15 cellular contexts compared by ENCODE assay signal in the genomic region with DNA sequence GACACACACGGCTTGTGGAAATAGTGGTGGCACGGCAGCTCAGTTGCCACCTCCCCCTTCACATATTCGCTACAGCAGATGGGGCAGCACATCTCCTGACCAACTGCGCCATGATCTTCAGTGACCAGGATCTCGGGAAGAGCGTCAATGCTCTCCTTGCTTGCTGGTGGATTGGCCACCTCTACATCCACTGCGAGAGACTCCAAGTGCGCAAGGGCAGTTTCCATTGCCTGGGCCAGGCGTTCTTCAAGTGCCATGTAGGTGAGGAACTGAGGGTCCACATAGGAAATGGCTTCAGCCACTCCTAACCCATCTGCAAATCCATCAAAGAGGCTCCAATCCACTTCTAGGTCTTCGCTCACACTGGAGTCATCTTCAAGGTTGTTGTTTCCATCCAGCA. TPM values are rescaled to one million over a fixed set of nuclear protein-coding genes. Genes with fewer than 3 reads are reported as not detected.
DNase-seq lines count a peak whose midpoint lies in the region; ATAC-seq, FAIRE-seq and TF ChIP-seq lines count a peak whose summit lies in the region.
"Had no signal": no experiment of that assay in that cellular context is flagged by ENCODE, and none has a peak within 500 bp of the region (broad histone marks: within the 10 kb centered on the region; RNA-seq: fewer than 3 reads in every experiment).

No MANE protein-coding gene starts in this region.

- H3K23ac ChIP-seq in H9 (ENCODE audit: insufficient read length, low read depth, low read length) = no peak overlapping the region

- H4K20me1 ChIP-seq in H9 (ENCODE audit: control insufficient read depth, insufficient read depth, insufficient read length) = no peaks in the 10 kb centered on the region
- H4K20me1 ChIP-seq in neural cell (ENCODE audit: insufficient read depth) = no peaks in the 10 kb centered on the region

- H3K79me1 ChIP-seq in H9 (ENCODE audit: insufficient read depth, low read depth, low read length, poor library complexity, severe bottlenecking) = no peaks in the 10 kb centered on the region

- H3K27me3 Mint-ChIP-seq in H9 (ENCODE audit: low read depth) (peaks cover 1% of the 10 kb centered on the region; the same call in 1 of the 2 replicates), brain (peaks cover 10% of the 10 kb centered on the region)

- no peak for TF ChIP-seq RAD21 in neural cell (conservative IDR thresholded peaks at IDR 0.05)

- no peak for FAIRE-seq in kidney (lab: Jason Lieb, UNC)

- intact Hi-C loops in kidney (cut with DNase I) = no loop called here

- no peaks in the 10 kb centered on the region for H3K23me2 ChIP-seq in H9 (ENCODE audit: insufficient read length, low read depth, low read length, poor library complexity, severe bottlenecking)

- H3K4me1 Mint-ChIP-seq in H9 = peaks cover 16 to 30% of the 10 kb centered on the region in 2 experiments
- H3K4me1 Mint-ChIP-seq in brain = peaks cover 86% of the 10 kb centered on the region

- no peak overlapping the region for H4K5ac ChIP-seq in H9 (ENCODE audit: insufficient read length, low read depth, low read length)

- no peak for ATAC-seq in GM19035 (IDR thresholded peaks at IDR 0.05; ENCODE audit: unreplicated experiment)
- ATAC-seq: A549 had no signal

- H3K9ac ChIP-seq in H9 (ENCODE audit: extremely low read depth, insufficient read length, low read length) (no peak overlapping the region), neural cell (ENCODE audit: low read length) (no peak overlapping the region), kidney (ENCODE audit: low read length in 2 of 2) (no peak overlapping the region)

- no peak overlapping the region for H3K4ac ChIP-seq in H9 (ENCODE audit: low read depth, low read length)

- no peaks in the 10 kb centered on the region for H3K36me3 ChIP-seq in neural cell (ENCODE audit: insufficient read depth, low read length)
- H3K36me3 ChIP-seq in kidney (ENCODE audit: control insufficient read depth in 1 of 2, insufficient read depth in 2 of 2, low read length in 2 of 2) = no peaks in the 10 kb centered on the region

- H2BK12ac ChIP-seq in H9 (ENCODE audit: insufficient read length, low read depth, low read length) = no peak overlapping the region

- no peak overlapping the region for H3T11ph ChIP-seq in H9 (ENCODE audit: low read length)

- H2BK5ac ChIP-seq in H9 (ENCODE audit: insufficient read length, low read length) = no peak overlapping the region

- no peak overlapping the region for H4K91ac ChIP-seq in H9 (ENCODE audit: insufficient read length, low read depth, low read length)

- H2BK120ac ChIP-seq in H9 (ENCODE audit: low read depth, low read length, poor library complexity, severe bottlenecking) = no peak overlapping the region

- H3K4me2 ChIP-seq in H9 (ENCODE audit: insufficient read depth, insufficient read length, low read length) = no peak overlapping the region
- no peak overlapping the region for H3K4me2 ChIP-seq in neural cell (ENCODE audit: low read length)
- H3K4me2 ChIP-seq: A549 had no signal

- H3K4me3 ChIP-seq in neural cell (ENCODE audit: low read length) = peak overlapping the region; percentile 50
- no peak overlapping the region for H3K4me3 ChIP-seq in kidney (ENCODE audit: low read length in 2 of 2)
- H3K4me3 ChIP-seq: A549 had no signal

- WGBS in H9 (ENCODE audit: extremely low coverage, insufficient read length, low lambda C conversion rate) = no CpG with 5 or more reads among the region's 10 CpGs

- no peak overlapping the region for H3K18ac ChIP-seq in H9 (ENCODE audit: insufficient read length, low read depth, low read length)

- H3K56ac ChIP-seq in H9 (ENCODE audit: insufficient read length, low read depth, low read length) = no peak overlapping the region

- H2AK5ac ChIP-seq in H9 (ENCODE audit: insufficient read length, low read length) = no peak overlapping the region

- no peaks in the 10 kb centered on the region for H3K9me3 ChIP-seq in H9 (ENCODE audit: control insufficient read depth, low read depth, low read length)
- H3K9me3 ChIP-seq in neural cell (ENCODE audit: low read length) = no peaks in the 10 kb centered on the region
- no peaks in the 10 kb centered on the region for H3K9me3 ChIP-seq in kidney (ENCODE audit: control insufficient read depth in 1 of 2, low read length in 2 of 2)
- H3K9me3 ChIP-seq: A549, Caco-2 had no signal

- no peak overlapping the region for H3K4me3 Mint-ChIP-seq in H9
- peak overlapping the region; percentile 35 to 85 (median 74) for H3K4me3 Mint-ChIP-seq in brain
- H3K4me3 Mint-ChIP-seq: CD14-positive monocyte; CD8-positive, alpha-beta memory T cell; HFFc6 had no signal

- H3K79me2 ChIP-seq in H9 (ENCODE audit: insufficient read depth, low read length) = no peaks in the 10 kb centered on the region
- H3K79me2 ChIP-seq in neural cell (replicated peaks; ENCODE audit: insufficient read depth, low read length) = peaks cover 24% of the 10 kb centered on the region

- H3K27me3 ChIP-seq in H9 (ENCODE audit: insufficient read depth, low read length) (no peaks in the 10 kb centered on the region), neural cell (ENCODE audit: insufficient read depth, low read depth, low read length) (no peaks in the 10 kb centered on the region)

- H3K9me2 ChIP-seq in neural cell (ENCODE audit: insufficient read depth, low read length) = no peaks in the 10 kb centered on the region

- no peak for TF ChIP-seq EP300 in neural cell (conservative IDR thresholded peaks at IDR 0.05; ENCODE audit: poor library complexity, severe bottlenecking)

- DNase-seq in H9 (peak; percentile 8), ureter (ENCODE audit: low spot score) (peak; percentile 13), kidney (no peak)
- DNase-seq: Caco-2; CD8-positive, alpha-beta memory T cell; DND-41; GDM1; HCEC 1CT; HFFc6 had no signal

- peaks cover 28 to 43% (median 29%) of the 10 kb centered on the region in 3 experiments for H3K36me3 Mint-ChIP-seq in H9 (ENCODE audit: insufficient read depth in 1 of 3, low read depth in 3 of 3)
- peaks cover 43% of the 10 kb centered on the region for H3K36me3 Mint-ChIP-seq in brain

- H3K4me1 ChIP-seq in H9 (ENCODE audit: insufficient read depth, low read length) = no peaks in the 10 kb centered on the region
- peaks cover 0 to 4% of the 10 kb centered on the region in 2 donors for H3K4me1 ChIP-seq in kidney (ENCODE audit: control insufficient read depth in 1 of 2, insufficient read depth in 1 of 2, low read depth in 1 of 2, low read length in 2 of 2)
- H3K4me1 ChIP-seq: Caco-2 had no signal

- H3K27ac Mint-ChIP-seq in H9 (no peak overlapping the region), brain (peak overlapping the region in 1 of 5 experiments; percentile 95)
- H3K27ac Mint-ChIP-seq: HFFc6 had no signal

- TF ChIP-seq CTCF in H9 (conservative IDR thresholded peaks at IDR 0.05) (no peak), brain (conservative IDR thresholded peaks at IDR 0.05) (no peak), neural cell (IDR thresholded peaks at IDR 0.05; ENCODE audit: poor library complexity, severe bottlenecking) (no peak), kidney (IDR thresholded peaks at IDR 0.05; ENCODE audit: borderline replicate concordance, extremely low read depth, insufficient read depth) (no peak)

- H3K14ac ChIP-seq in H9 (ENCODE audit: insufficient read depth, low read length) = no peak overlapping the region

- H4K8ac ChIP-seq in H9 (replicated peaks; ENCODE audit: insufficient read length, low read depth, low read length) = no peak overlapping the region

- H2BK20ac ChIP-seq in H9 (ENCODE audit: low read depth, low read length, poor library complexity, severe bottlenecking) = no peak overlapping the region

- no peak overlapping the region for H2BK15ac ChIP-seq in H9 (ENCODE audit: low read depth, low read length)

- H3K27ac ChIP-seq in H9 (ENCODE audit: insufficient read length, low read depth, low read length) = no peak overlapping the region
- no peak overlapping the region for H3K27ac ChIP-seq in neural cell (ENCODE audit: low read length)
- no peak overlapping the region for H3K27ac ChIP-seq in kidney (ENCODE audit: low read depth in 2 of 2, low read length in 2 of 2)
- H3K27ac ChIP-seq: A549, HL-60 had no signal

- H3K9me3 Mint-ChIP-seq in H9 = peaks cover 70 to 72% of the 10 kb centered on the region in 2 experiments
- peaks cover 0 to 14% (median 0%) of the 10 kb centered on the region in 5 experiments for H3K9me3 Mint-ChIP-seq in brain
- H3K9me3 Mint-ChIP-seq: CD8-positive, alpha-beta memory T cell; HFFc6 had no signal

- no peaks in the 10 kb centered on the region for H3F3A ChIP-seq in neural cell (ENCODE audit: insufficient read depth, low read length, poor library complexity, severe bottlenecking)

- no peak overlapping the region for H2AFZ ChIP-seq in H9 (ENCODE audit: low read length)
- H2AFZ ChIP-seq in neural cell (ENCODE audit: low read depth, low read length) = no peak overlapping the region

TF ChIP-seq in neural cell, 6 proteins besides CTCF, POLR2A, EP300 and RAD21 (continues in another document):
- TF ChIP-seq TAF1 (IDR thresholded peaks at IDR 0.05; ENCODE audit: low read depth) = no peak
- TF ChIP-seq MXI1 (conservative IDR thresholded peaks at IDR 0.05; ENCODE audit: poor library complexity, severe bottlenecking) = no peak
- TF ChIP-seq SMC3 (conservative IDR thresholded peaks at IDR 0.05; ENCODE audit: poor library complexity) = no peak
- TF ChIP-seq EZH2 (IDR thresholded peaks at IDR 0.05; ENCODE audit: borderline replicate concordance, insufficient read depth, low read length, poor library complexity, severe bottlenecking) = no peak
- TF ChIP-seq POLR2AphosphoS5 (IDR thresholded peaks at IDR 0.05) = no peak

RNA-seq across cellular contexts. Expression of a gene that starts 3.9 kb away (rescaled TPM):
- total RNA-seq in H9 (2021) (41.4 and 45.6 TPM in 2 replicates), ureter (24.9 TPM), kidney (29.9 TPM)
- polyA plus RNA-seq in brain (ENCODE audit: insufficient read depth, low read depth, low replicate concordance) (105 TPM), neural cell (214 and 225 TPM in 2 replicates), kidney (ENCODE audit: insufficient read depth, low read depth, low replicate concordance) (27.1 TPM)
- polyA minus RNA-seq in neural cell = 207 and 208 TPM in 2 replicates

Comparison
In these comparisons a context has a peak if more than half of its experiments do, and no peak if none do; other contexts are left out.
1. H3K4me3 Mint-ChIP-seq: peak in brain (5 of 5); none in H9 (0 of 2).